In genomic region chr6:3742426-3743344, GRCh38 we compare ENCODE assay signal across 1 cellular context.
TF ChIP-seq lines count a peak whose summit lies in the region.

No MANE protein-coding gene starts in this region.

TF ChIP-seq in HepG2, 621 proteins besides CTCF, POLR2A, EP300 and RAD21 (continued from another document and continues in another):
- no peak for TF ChIP-seq ZNF512 (CRISPR knock-in tag; IDR thresholded peaks at IDR 0.05)
- TF ChIP-seq ZNF678 (CRISPR knock-in tag; IDR thresholded peaks at IDR 0.05) = no peak
- no peak for TF ChIP-seq ZNF672 (CRISPR knock-in tag; IDR thresholded peaks at IDR 0.05)
- TF ChIP-seq ZMAT3 (CRISPR knock-in tag; conservative IDR thresholded peaks at IDR 0.05) = peak; percentile 1; the same call in 1 of the 2 replicates
- TF ChIP-seq MNT (IDR thresholded peaks at IDR 0.05) = no peak
- TF ChIP-seq ZNF430 (CRISPR knock-in tag; IDR thresholded peaks at IDR 0.05) = peak; percentile 86
- no peak for TF ChIP-seq THAP8 (CRISPR knock-in tag; IDR thresholded peaks at IDR 0.05; ENCODE audit: borderline replicate concordance)
- 0 out of 2 replicates have a peak, but pooled peaks have one; percentile 54 for TF ChIP-seq ZNF44 (CRISPR knock-in tag; IDR thresholded peaks at IDR 0.05)
- TF ChIP-seq SNAPC5 (CRISPR knock-in tag; IDR thresholded peaks at IDR 0.05; ENCODE audit: borderline replicate concordance) = no peak; the same call in 1 of the 2 replicates
- TF ChIP-seq ZNF746 (CRISPR knock-in tag; IDR thresholded peaks at IDR 0.05) = no peak
- TF ChIP-seq BRF2 (CRISPR knock-in tag; IDR thresholded peaks at IDR 0.05) = no peak
- TF ChIP-seq MAF1 (CRISPR knock-in tag; IDR thresholded peaks at IDR 0.05; ENCODE audit: borderline replicate concordance) = no peak
- no peak for TF ChIP-seq HDAC6 (IDR thresholded peaks at IDR 0.05; ENCODE audit: low read depth, low read length)
- TF ChIP-seq ZNF766 (CRISPR knock-in tag; IDR thresholded peaks at IDR 0.05; ENCODE audit: borderline replicate concordance) = no peak
- no peak for TF ChIP-seq ELK4 (CRISPR knock-in tag; IDR thresholded peaks at IDR 0.05; ENCODE audit: borderline replicate concordance)
- no peak for TF ChIP-seq NR0B2 (CRISPR knock-in tag; IDR thresholded peaks at IDR 0.05)
- TF ChIP-seq ZNF335 (CRISPR knock-in tag; IDR thresholded peaks at IDR 0.05) = no peak
- TF ChIP-seq SOX5 (CRISPR knock-in tag; IDR thresholded peaks at IDR 0.05; ENCODE audit: borderline replicate concordance) = peak; percentile 56
- TF ChIP-seq SP4 (CRISPR knock-in tag; IDR thresholded peaks at IDR 0.05) = peak; percentile 62
- peak; percentile 55 for TF ChIP-seq YY1 (IDR thresholded peaks at IDR 0.05; ENCODE audit: insufficient read depth, insufficient replicate concordance, low read depth, low read length)
- no peak for TF ChIP-seq ETV6 (CRISPR knock-in tag; conservative IDR thresholded peaks at IDR 0.05)
- TF ChIP-seq ZNF777 (CRISPR knock-in tag; IDR thresholded peaks at IDR 0.05) = peak; percentile 40; the same call in 1 of the 2 replicates
- no peak for TF ChIP-seq ZBTB2 (CRISPR knock-in tag; IDR thresholded peaks at IDR 0.05; ENCODE audit: low read depth)
- peak; percentile 75; the same call in 1 of the 2 replicates for TF ChIP-seq SALL1 (CRISPR knock-in tag; IDR thresholded peaks at IDR 0.05)
- TF ChIP-seq UBTF (CRISPR knock-in tag; IDR thresholded peaks at IDR 0.05) = peak; percentile 61
- peak; percentile 74 for TF ChIP-seq MED1 (CRISPR knock-in tag; IDR thresholded peaks at IDR 0.05)
- TF ChIP-seq U2AF2 (IDR thresholded peaks at IDR 0.05; ENCODE audit: low read depth, low read length) = no peak
- peak; percentile 85; the same call in 1 of the 2 replicates for TF ChIP-seq ZNF891 (CRISPR knock-in tag; IDR thresholded peaks at IDR 0.05)
- TF ChIP-seq HIC2 (CRISPR knock-in tag; IDR thresholded peaks at IDR 0.05; ENCODE audit: low read depth) = peak; percentile 49; the same call in 1 of the 2 replicates
- TF ChIP-seq ZNF180 (CRISPR knock-in tag; IDR thresholded peaks at IDR 0.05; ENCODE audit: borderline replicate concordance, low read depth) = no peak
- peak; percentile 18 for TF ChIP-seq ZNF781 (CRISPR knock-in tag; IDR thresholded peaks at IDR 0.05; ENCODE audit: borderline replicate concordance, not compliant biosample characterization)
- TF ChIP-seq ZNF713 (CRISPR knock-in tag; IDR thresholded peaks at IDR 0.05) = no peak
- 0 out of 2 replicates have a peak, but pooled peaks have one; percentile 34 for TF ChIP-seq ZNF615 (CRISPR knock-in tag; IDR thresholded peaks at IDR 0.05; ENCODE audit: borderline replicate concordance)
- TF ChIP-seq PHF20 (CRISPR knock-in tag; IDR thresholded peaks at IDR 0.05) = no peak
- no peak for TF ChIP-seq ZNF558 (CRISPR knock-in tag; IDR thresholded peaks at IDR 0.05; ENCODE audit: borderline replicate concordance)
- TF ChIP-seq ZNF251 (CRISPR knock-in tag; IDR thresholded peaks at IDR 0.05) = no peak
- no peak for TF ChIP-seq MZF1 (CRISPR knock-in tag; IDR thresholded peaks at IDR 0.05; ENCODE audit: borderline replicate concordance)
- TF ChIP-seq HNF4A (CRISPR knock-in tag; IDR thresholded peaks at IDR 0.05) = peak; percentile 91
- peak; percentile 94; the same call in 1 of the 2 replicates for TF ChIP-seq TSC22D2 (CRISPR knock-in tag; IDR thresholded peaks at IDR 0.05; ENCODE audit: borderline replicate concordance)
- TF ChIP-seq ZFP36 (IDR thresholded peaks at IDR 0.05; ENCODE audit: borderline replicate concordance, low read depth, low read length, partially characterized antibody) = no peak
- TF ChIP-seq BHLHE40 (IDR thresholded peaks at IDR 0.05; ENCODE audit: low read length) = peak; percentile 30; the same call in 1 of the 2 replicates
- no peak for TF ChIP-seq ZNF24 (IDR thresholded peaks at IDR 0.05)
- TF ChIP-seq ZMAT5 (CRISPR knock-in tag; IDR thresholded peaks at IDR 0.05; ENCODE audit: borderline replicate concordance, low read depth) = no peak
- no peak; the same call in 1 of the 2 replicates for TF ChIP-seq ZC3H13 (CRISPR knock-in tag; IDR thresholded peaks at IDR 0.05)
- TF ChIP-seq ZNF264 (CRISPR knock-in tag; IDR thresholded peaks at IDR 0.05) = no peak
- TF ChIP-seq SRF (IDR thresholded peaks at IDR 0.05; ENCODE audit: low read depth, low read length) = no peak
- TF ChIP-seq KAT8 (CRISPR knock-in tag; IDR thresholded peaks at IDR 0.05) = no peak; the same call in 1 of the 2 replicates
- no peak for TF ChIP-seq KAT2B (IDR thresholded peaks at IDR 0.05; ENCODE audit: borderline replicate concordance, low read depth, low read length)
- no peak for TF ChIP-seq ONECUT2 (CRISPR knock-in tag; IDR thresholded peaks at IDR 0.05)
- no peak for TF ChIP-seq KMT2B (CRISPR knock-in tag; IDR thresholded peaks at IDR 0.05)
- no peak; the same call in 1 of the 2 replicates for TF ChIP-seq ATF7-NPFF (CRISPR knock-in tag; IDR thresholded peaks at IDR 0.05; ENCODE audit: low read depth)
- peak; percentile 64 for TF ChIP-seq KMT2A (CRISPR knock-in tag; IDR thresholded peaks at IDR 0.05)
- no peak for TF ChIP-seq ZFP90 (CRISPR knock-in tag; IDR thresholded peaks at IDR 0.05; ENCODE audit: borderline replicate concordance)
- TF ChIP-seq PTBP1 (IDR thresholded peaks at IDR 0.05; ENCODE audit: low read depth, low read length, poor library complexity, severe bottlenecking) = no peak
